ENCODE assay signal across 11 cellular contexts in genomic region chr1:63713627-63714481, GRCh38. TPM values are rescaled to one million over a fixed set of nuclear protein-coding genes. Genes with fewer than 3 reads are reported as not detected.
DNase-seq lines count a peak whose midpoint lies in the region; ATAC-seq and TF ChIP-seq lines count a peak whose summit lies in the region.
"Had no signal": no experiment of that assay in that cellular context is flagged by ENCODE, and none has a peak within 500 bp of the region (broad histone marks: within the 10 kb centered on the region; RNA-seq: fewer than 3 reads in every experiment).

No MANE protein-coding gene starts in this region.

- ATAC-seq in heart left ventricle = peak in 3 of 4 donors; percentile 37 to 60 (median 48)

- in situ Hi-C loops in mammary epithelial cell (cut with MboI; ENCODE audit: low sequenced_read_pairs in 2 of 2) (no loop called here), transverse colon (cut with MboI; ENCODE audit: low pct_ligation_motif_present in 1 of 4, low pct_unique_long_range_greater_than_20kb in 1 of 4, low sequenced_read_pairs in 3 of 4) (no loop called here)

- dilution Hi-C loops in mammary epithelial cell (cut with HindIII; ENCODE audit: low sequenced_read_pairs) = no loop called here

- BruUV-seq in mammary epithelial cell (replicated peaks; lab: Mats Ljungman, UMichigan) = no TSS peak

- no peak for TF ChIP-seq POLR2A in heart left ventricle (IDR thresholded peaks at IDR 0.05)
- no peak for TF ChIP-seq POLR2A in transverse colon (IDR thresholded peaks at IDR 0.05)

- H3K4me3 ChIP-seq in heart left ventricle (no peak overlapping the region), HUES48 (ENCODE audit: low read depth, low read length) (no peak overlapping the region), mammary epithelial cell (replicated peaks in 1 of 3; ENCODE audit: insufficient read depth in 1 of 3, low read depth in 2 of 3, low read length in 3 of 3) (no peak overlapping the region), transverse colon (no peak overlapping the region)

- intact Hi-C loops in heart left ventricle (cut with DNase I) (no loop called here), cardiac septum (cut with DNase I) (no loop called here), mammary epithelial cell (cut with micrococcal nuclease) (no loop called here), transverse colon (cut with DNase I; ENCODE audit: low total_unique reads) (no loop called here)

- H3K27ac ChIP-seq in heart left ventricle (no peak overlapping the region), HUES48 (ENCODE audit: low read depth, low read length) (peak overlapping the region; percentile 53), mammary epithelial cell (ENCODE audit: insufficient read depth, low read depth, low read length) (no peak overlapping the region), transverse colon (no peak overlapping the region), substantia nigra (ENCODE audit: low read depth, low read length, poor library complexity, severe bottlenecking) (no peak overlapping the region)

- H3K27me3 ChIP-seq in heart left ventricle (no peaks in the 10 kb centered on the region), HUES48 (ENCODE audit: control insufficient read depth, insufficient read depth, low read length) (no peaks in the 10 kb centered on the region), mammary epithelial cell (ENCODE audit: insufficient read depth, low read length) (no peaks in the 10 kb centered on the region), transverse colon (no peaks in the 10 kb centered on the region)

- no peak for TF ChIP-seq CTCF in heart left ventricle (IDR thresholded peaks at IDR 0.05)
- TF ChIP-seq CTCF in mammary epithelial cell (conservative IDR thresholded peaks at IDR 0.05 in 1 of 2, IDR thresholded peaks at IDR 0.05 in 1 of 2; ENCODE audit: extremely low read depth in 1 of 2, insufficient read depth in 1 of 2, low read depth in 1 of 2, low read length in 2 of 2) = no peak
- TF ChIP-seq CTCF in transverse colon (IDR thresholded peaks at IDR 0.05) = no peak

- CTCF ChIA-PET in mammary epithelial cell (lab: Charles Lee; ENCODE audit: low non-redundant PET) = no interaction called here

- no peak overlapping the region for H2AFZ ChIP-seq in mammary epithelial cell (ENCODE audit: low read depth, low read length)

- H3K9ac ChIP-seq in HUES48 (ENCODE audit: low read depth, low read length) (no peak overlapping the region), mammary epithelial cell (ENCODE audit: insufficient read depth, low read length) (no peak overlapping the region)

- H3K4me2 ChIP-seq in mammary epithelial cell (ENCODE audit: insufficient read depth, low read depth, low read length) = no peak overlapping the region

- TF ChIP-seq EP300 in transverse colon (IDR thresholded peaks at IDR 0.05; ENCODE audit: low read depth) = no peak

- no peaks in the 10 kb centered on the region for H3K36me3 ChIP-seq in heart left ventricle
- H3K36me3 ChIP-seq in HUES48 (ENCODE audit: control insufficient read depth, insufficient read depth, low read length) = no peaks in the 10 kb centered on the region
- no peaks in the 10 kb centered on the region for H3K36me3 ChIP-seq in mammary epithelial cell (ENCODE audit: insufficient read depth, low read length)
- H3K36me3 ChIP-seq in transverse colon = no peaks in the 10 kb centered on the region

- DNase-seq in heart left ventricle (peak in 1 of 5 donors; percentile 36), cardiac septum (ENCODE audit: low spot score) (no peak), mammary epithelial cell (peak; percentile 75), transverse colon (peak; percentile 39), NCI-H2081 treated with DMSO at 0.1 percent for 48 hours (lab: John Stamatoyannopoulos, UW) (no peak), substantia nigra (lab: John Stamatoyannopoulos, UW) (no peak), NCI-H1105 (lab: John Stamatoyannopoulos, UW) (no peak)
- DNase-seq: C1 segment of cervical spinal cord, NCI-H2171 had no signal

- no peaks in the 10 kb centered on the region for H4K20me1 ChIP-seq in mammary epithelial cell (ENCODE audit: insufficient read depth, low read length)

- peaks cover 0 to 10% (median 0%) of the 10 kb centered on the region in 12 donors for H3K4me1 ChIP-seq in heart left ventricle
- peaks cover 11% of the 10 kb centered on the region; the same call in 1 of the 2 replicates for H3K4me1 ChIP-seq in HUES48 (ENCODE audit: control insufficient read depth, insufficient read depth, low read length)
- H3K4me1 ChIP-seq in mammary epithelial cell (ENCODE audit: insufficient read depth, low read length) = peaks cover 16% of the 10 kb centered on the region
- peaks cover 0 to 3% (median 0%) of the 10 kb centered on the region in 4 donors for H3K4me1 ChIP-seq in transverse colon

- no peaks in the 10 kb centered on the region for H3K79me2 ChIP-seq in mammary epithelial cell (ENCODE audit: insufficient read depth, low read length)

- H3K9me3 ChIP-seq in heart left ventricle (no peaks in the 10 kb centered on the region), HUES48 (ENCODE audit: control insufficient read depth, insufficient read depth, low read length) (no peaks in the 10 kb centered on the region), mammary epithelial cell (replicated peaks; ENCODE audit: insufficient read depth, low read length) (no peaks in the 10 kb centered on the region), transverse colon (no peaks in the 10 kb centered on the region)

- 68 to 79% (median 76%) methylated on average over 6 of the region's 6 CpGs for WGBS in heart left ventricle, 4 donors
- WGBS in mammary epithelial cell (ENCODE audit: low coverage, missing lambda C conversion rate) = 83% methylated on average over 3 of the region's 6 CpGs
- WGBS in transverse colon (ENCODE audit: low coverage in 1 of 2), 2 donors = 73 to 78% methylated on average over 2 to 6 of the region's 6 CpGs

RNA-seq across cellular contexts. Expression of gene ROR1, which starts 60.0 kb away (rescaled TPM):
- total RNA-seq in heart left ventricle (10 to 100 TPM; 13.4 to 35.3 (median 19.6) TPM), cardiac septum (34.8 TPM), mammary epithelial cell (10 to 100 TPM; 11.5 to 21.8 TPM), transverse colon (1 to 10 TPM; 3.0 to 6.7 (median 4.6) TPM)
- polyA plus RNA-seq in heart left ventricle (1 to 10 TPM; 4.1 to 9.6 TPM), mammary epithelial cell (11.5 TPM)
- 19.9 TPM for polyA minus RNA-seq in mammary epithelial cell
- total RNA-seq: activated CD8-positive, alpha-beta memory T cell treated with anti-CD3 and anti-CD28 coated beads for 36 hours had no signal

Comparison
In these comparisons a context has a peak if more than half of its experiments do, and no peak if none do; other contexts are left out.
1. DNase-seq: peak in mammary epithelial cell (single experiment) and transverse colon (single experiment); none in cardiac septum (single experiment), NCI-H2081 treated with DMSO at 0.1 percent for 48 hours (single experiment), substantia nigra (0 of 49) and NCI-H1105 (single experiment).